ENCODE assay signal across 8 cellular contexts in genomic region chr4:77073106-77073858, GRCh38. TPM values are rescaled to one million over a fixed set of nuclear protein-coding genes. Genes with fewer than 3 reads are reported as not detected.
DNase-seq lines count a peak whose midpoint lies in the region; ATAC-seq and TF ChIP-seq lines count a peak whose summit lies in the region.

No MANE protein-coding gene starts in this region.

- H3K9ac ChIP-seq in DND-41 (ENCODE audit: low read depth, low read length) (peak overlapping the region; percentile 86), endodermal cell (ENCODE audit: extremely low read depth, low read length, poor library complexity, severe bottlenecking) (peak overlapping the region; percentile 99)

- 26 to 50% methylated on average over 1 to 2 of the region's 3 CpGs for WGBS in endodermal cell (ENCODE audit: insufficient coverage in 1 of 2, insufficient read length in 1 of 2), 2 experiments
- WGBS in prostate gland = 3% methylated on average over 3 of the region's 3 CpGs

- H3K27ac ChIP-seq in DND-41 (ENCODE audit: low read length) (peak overlapping the region; percentile 44; the same call in 1 of the 2 replicates), endodermal cell (ENCODE audit: low read depth, low read length) (no peak overlapping the region), prostate gland (peak overlapping the region; percentile 100)

- no peak for ATAC-seq in DND-41 (ENCODE audit: insufficient read depth, low read depth)
- no peak for ATAC-seq in HG02763 (IDR thresholded peaks at IDR 0.05; ENCODE audit: unreplicated experiment)
- ATAC-seq in GM18519 (IDR thresholded peaks at IDR 0.05; ENCODE audit: low FRiP score, unreplicated experiment) = no peak

- peak overlapping the region; percentile 26 to 97; a peak in 3 of 4 replicates for H3K4me3 ChIP-seq in DND-41 (ENCODE audit: low read depth in 1 of 2, low read length in 2 of 2)
- H3K4me3 ChIP-seq in endodermal cell (ENCODE audit: low read length) = peak overlapping the region; percentile 99
- peak overlapping the region; percentile 98 to 100 for H3K4me3 ChIP-seq in prostate gland

- H3K9me3 ChIP-seq in DND-41 (ENCODE audit: insufficient read depth, low read length, severe bottlenecking) = no peaks in the 10 kb centered on the region
- no peaks in the 10 kb centered on the region for H3K9me3 ChIP-seq in endodermal cell (ENCODE audit: control insufficient read depth, low read length)
- H3K9me3 ChIP-seq in prostate gland = no peaks in the 10 kb centered on the region

- TF ChIP-seq CTCF in DND-41 (IDR thresholded peaks at IDR 0.05; ENCODE audit: borderline replicate concordance, extremely low read depth, low read length, poor library complexity, severe bottlenecking) (no peak), endodermal cell (conservative IDR thresholded peaks at IDR 0.05) (no peak), prostate gland (IDR thresholded peaks at IDR 0.05) (no peak)

- peaks cover 64% of the 10 kb centered on the region for H4K20me1 ChIP-seq in DND-41 (ENCODE audit: insufficient read depth, low read length)

- intact Hi-C loops in prostate gland (cut with DNase I) = loop anchor here (10.0 kb wide), 1 partner anchor 118 kb away; no protein-coding TSS in a partner anchor
- intact Hi-C loops in activated T-helper 1 cell treated with anti-CD3 and anti-CD28 coated beads, Interleukin-12 subunit alpha, Interleukin-12 subunit beta, Interleukin-2, Interleukin-4 antibody, amounts not matched to agents 30 ng/mL and 10 ng/mL and 1 ng/mL, durations not matched to agents 14 hours and 24 hours and 36 hours (cut with micrococcal nuclease) = loop anchor here (10.0 kb wide), 2 partner anchors 662 to 782 kb away; no protein-coding TSS in a partner anchor

- peak overlapping the region; percentile 80 for H3K4me2 ChIP-seq in DND-41 (ENCODE audit: insufficient read depth, low read length)

- H3K36me3 Mint-ChIP-seq in endodermal cell (ENCODE audit: low read depth) = peaks cover 3% of the 10 kb centered on the region
- H3K36me3 Mint-ChIP-seq in activated T-helper 1 cell treated with anti-CD3 and anti-CD28 coated beads, Interleukin-12 subunit alpha, Interleukin-12 subunit beta, Interleukin-2, Interleukin-4 antibody, amounts not matched to agents 30 ng/mL and 10 ng/mL and 1 ng/mL, durations not matched to agents 14 hours and 24 hours and 36 hours (ENCODE audit: low read depth) = peaks cover 12% of the 10 kb centered on the region

- peaks cover 94% of the 10 kb centered on the region for H3K79me2 ChIP-seq in DND-41 (ENCODE audit: insufficient read depth, low read length)

- TF ChIP-seq POLR2A in prostate gland (IDR thresholded peaks at IDR 0.05) = no peak

- H3K36me3 ChIP-seq in DND-41 (ENCODE audit: insufficient read depth, low read length) = peaks cover 11% of the 10 kb centered on the region
- peaks cover 9% of the 10 kb centered on the region for H3K36me3 ChIP-seq in endodermal cell (ENCODE audit: control insufficient read depth, insufficient read depth, low read length)
- H3K36me3 ChIP-seq in prostate gland = no peaks in the 10 kb centered on the region

- peaks cover 20% of the 10 kb centered on the region for H3K4me1 Mint-ChIP-seq in endodermal cell
- peaks cover 54% of the 10 kb centered on the region for H3K4me1 Mint-ChIP-seq in activated T-helper 1 cell treated with anti-CD3 and anti-CD28 coated beads, Interleukin-12 subunit alpha, Interleukin-12 subunit beta, Interleukin-2, Interleukin-4 antibody, amounts not matched to agents 30 ng/mL and 10 ng/mL and 1 ng/mL, durations not matched to agents 14 hours and 24 hours and 36 hours (ENCODE audit: low read depth)

- H3K27ac Mint-ChIP-seq in endodermal cell = no peak overlapping the region
- H3K27ac Mint-ChIP-seq in activated T-helper 1 cell treated with anti-CD3 and anti-CD28 coated beads, Interleukin-12 subunit alpha, Interleukin-12 subunit beta, Interleukin-2, Interleukin-4 antibody, amounts not matched to agents 30 ng/mL and 10 ng/mL and 1 ng/mL, durations not matched to agents 14 hours and 24 hours and 36 hours = no peak overlapping the region

- H3K4me3 Mint-ChIP-seq in endodermal cell = no peak overlapping the region
- no peak overlapping the region for H3K4me3 Mint-ChIP-seq in activated T-helper 1 cell treated with anti-CD3 and anti-CD28 coated beads, Interleukin-12 subunit alpha, Interleukin-12 subunit beta, Interleukin-2, Interleukin-4 antibody, amounts not matched to agents 30 ng/mL and 10 ng/mL and 1 ng/mL, durations not matched to agents 14 hours and 24 hours and 36 hours

- H3K27me3 ChIP-seq in DND-41 (ENCODE audit: insufficient read depth, low read length, poor library complexity) = no peaks in the 10 kb centered on the region
- H3K27me3 ChIP-seq in endodermal cell (ENCODE audit: control insufficient read depth, insufficient read depth, low read length, poor library complexity, severe bottlenecking) = no peaks in the 10 kb centered on the region
- no peaks in the 10 kb centered on the region for H3K27me3 ChIP-seq in prostate gland (replicated peaks; ENCODE audit: insufficient read depth)

- DNase-seq in DND-41 (no peak), NCI-H82 treated with DMSO at 0.1 percent for 48 hours (lab: John Stamatoyannopoulos, UW; ENCODE audit: unreplicated experiment) (peak; percentile 18), endodermal cell (no peak), prostate gland (ENCODE audit: low spot score) (no peak), NCI-H1417 treated with DMSO at 0.1 percent for 48 hours (lab: John Stamatoyannopoulos, UW) (no peak)
- no peak for DNase-seq in activated T-helper 1 cell treated with anti-CD3 and anti-CD28 coated beads, Interleukin-12 subunit alpha, Interleukin-12 subunit beta, Interleukin-2, Interleukin-4 antibody, amounts not matched to agents 30 ng/mL and 10 ng/mL and 1 ng/mL, durations not matched to agents 14 hours and 24 hours and 36 hours (ENCODE audit: low spot score)

- no peaks in the 10 kb centered on the region for H3K27me3 Mint-ChIP-seq in endodermal cell (ENCODE audit: insufficient read depth)
- peaks cover 4% of the 10 kb centered on the region for H3K27me3 Mint-ChIP-seq in activated T-helper 1 cell treated with anti-CD3 and anti-CD28 coated beads, Interleukin-12 subunit alpha, Interleukin-12 subunit beta, Interleukin-2, Interleukin-4 antibody, amounts not matched to agents 30 ng/mL and 10 ng/mL and 1 ng/mL, durations not matched to agents 14 hours and 24 hours and 36 hours (ENCODE audit: insufficient read depth)

- H3K9me3 Mint-ChIP-seq in endodermal cell = no peaks in the 10 kb centered on the region
- no peaks in the 10 kb centered on the region for H3K9me3 Mint-ChIP-seq in activated T-helper 1 cell treated with anti-CD3 and anti-CD28 coated beads, Interleukin-12 subunit alpha, Interleukin-12 subunit beta, Interleukin-2, Interleukin-4 antibody, amounts not matched to agents 30 ng/mL and 10 ng/mL and 1 ng/mL, durations not matched to agents 14 hours and 24 hours and 36 hours

- H3K4me1 ChIP-seq in DND-41 (ENCODE audit: insufficient read depth, low read length) = peaks cover 57% of the 10 kb centered on the region
- peaks cover 8% of the 10 kb centered on the region for H3K4me1 ChIP-seq in endodermal cell (ENCODE audit: control insufficient read depth, insufficient read depth, low read length)
- no peaks in the 10 kb centered on the region for H3K4me1 ChIP-seq in prostate gland (replicated peaks)

- H2AFZ ChIP-seq in DND-41 (ENCODE audit: low read depth, low read length) = no peak overlapping the region

RNA-seq across cellular contexts. Expression of gene CCNI, which starts 2.5 kb away (rescaled TPM):
- total RNA-seq in endodermal cell (100 to 1,000 TPM; 283 to 302 TPM), prostate gland (100 to 1,000 TPM; 274 to 367 TPM)
- polyA plus RNA-seq in endodermal cell (2013, experiment 1 of 2) = 351 TPM
- 330 TPM for polyA plus RNA-seq in endodermal cell (2013, experiment 2 of 2)
- 236 and 253 TPM in 2 replicates for total RNA-seq in activated T-helper 1 cell treated with anti-CD3 and anti-CD28 coated beads, Interleukin-12 subunit alpha, Interleukin-12 subunit beta, Interleukin-2, Interleukin-4 antibody, amounts not matched to agents 30 ng/mL and 10 ng/mL and 1 ng/mL, durations not matched to agents 14 hours and 24 hours and 36 hours
